ENCODE assay signal across 8 cellular contexts in genomic region chr5:159210306-159210722, GRCh38. TPM values are rescaled to one million over a fixed set of nuclear protein-coding genes. Genes with fewer than 3 reads are reported as not detected.
DNase-seq lines count a peak whose midpoint lies in the region; ATAC-seq and TF ChIP-seq lines count a peak whose summit lies in the region.

No MANE protein-coding gene starts in this region.

- peak; percentile 10 for DNase-seq in stimulated activated CD4-positive, alpha-beta T cell treated with anti-CD3 and anti-CD28 coated beads, Interleukin-15, amount 100 ng/mL, for 24 hours
- DNase-seq in stimulated activated CD4-positive, alpha-beta T cell treated with anti-CD3 and anti-CD28 coated beads, Interleukin-2, amount 100 ng/mL, for 24 hours, result no peak
- DNase-seq in hepatocyte (ENCODE audit: low spot score), result peak; percentile 28
- no peak for DNase-seq in upper lobe of right lung
- no peak for DNase-seq in sigmoid colon
- no peak for DNase-seq in tibial artery

- H3K9ac ChIP-seq in SU-DHL-6 (ENCODE audit: low read length), result no peak overlapping the region; the same call in 1 of the 2 replicates

- H2AFZ ChIP-seq in SU-DHL-6 (ENCODE audit: low read depth, low read length, severe bottlenecking), result peak overlapping the region; percentile 78
- peak overlapping the region; percentile 74 for H2AFZ ChIP-seq in hepatocyte

- TF ChIP-seq CTCF in SU-DHL-6 (IDR thresholded peaks at IDR 0.05; ENCODE audit: insufficient read depth, low read length, poor library complexity, severe bottlenecking) (no peak), hepatocyte (IDR thresholded peaks at IDR 0.05; ENCODE audit: poor library complexity) (no peak), upper lobe of right lung (IDR thresholded peaks at IDR 0.05) (no peak), sigmoid colon (IDR thresholded peaks at IDR 0.05) (no peak), tibial artery (IDR thresholded peaks at IDR 0.05) (no peak)

- H3K36me3 ChIP-seq in SU-DHL-6 (ENCODE audit: low read length) (no peaks in the 10 kb centered on the region), hepatocyte (replicated peaks; ENCODE audit: insufficient read depth, low read depth) (no peaks in the 10 kb centered on the region), upper lobe of right lung (no peaks in the 10 kb centered on the region), sigmoid colon (no peaks in the 10 kb centered on the region), tibial artery (no peaks in the 10 kb centered on the region)

- H3K9me3 ChIP-seq in SU-DHL-6 (ENCODE audit: insufficient read depth, low read length) (no peaks in the 10 kb centered on the region), hepatocyte (ENCODE audit: low read depth) (no peaks in the 10 kb centered on the region), upper lobe of right lung (no peaks in the 10 kb centered on the region), sigmoid colon (no peaks in the 10 kb centered on the region), tibial artery (no peaks in the 10 kb centered on the region)

- 62% methylated on average over 4 of the region's 4 CpGs for WGBS in hepatocyte (ENCODE audit: low lambda C conversion rate, missing lambda C conversion rate)
- WGBS in sigmoid colon, 2 donors, result 9 to 57% methylated on average over 4 of the region's 4 CpGs

- no peak for TF ChIP-seq POLR2A in sigmoid colon (IDR thresholded peaks at IDR 0.05)

- H3K9me2 ChIP-seq in SU-DHL-6 (replicated peaks; ENCODE audit: insufficient read depth, low read length) (no peaks in the 10 kb centered on the region), hepatocyte (replicated peaks; ENCODE audit: insufficient read depth) (no peaks in the 10 kb centered on the region)

- H3K79me2 ChIP-seq in SU-DHL-6 (ENCODE audit: insufficient read depth, low read length), result peaks cover 36% of the 10 kb centered on the region
- peaks cover 39% of the 10 kb centered on the region for H3K79me2 ChIP-seq in hepatocyte

- ATAC-seq in upper lobe of right lung (peak; percentile 28), HG02642 (IDR thresholded peaks at IDR 0.05; ENCODE audit: poor library complexity, unreplicated experiment) (no peak)

- H3K27ac ChIP-seq in SU-DHL-6 (ENCODE audit: low read depth, low read length) (no peak overlapping the region), hepatocyte (peak overlapping the region; percentile 67), upper lobe of right lung (peak overlapping the region; percentile 70), sigmoid colon (no peak overlapping the region), tibial artery (no peak overlapping the region)

- H3K4me2 ChIP-seq in SU-DHL-6 (ENCODE audit: low read depth, low read length, poor library complexity, severe bottlenecking) (peak overlapping the region; percentile 67), hepatocyte (peak overlapping the region; percentile 90)

- H3K4me1 ChIP-seq in hepatocyte (ENCODE audit: insufficient read depth) (peaks cover 18% of the 10 kb centered on the region), upper lobe of right lung (peaks cover 16% of the 10 kb centered on the region), sigmoid colon (peaks cover 0 to 31% (median 24%) of the 10 kb centered on the region in 4 donors), tibial artery (peaks cover 0 to 24% (median 14%) of the 10 kb centered on the region in 4 donors)

- intact Hi-C loops in upper lobe of right lung (cut with DNase I) (no loop called here), sigmoid colon (cut with DNase I) (no loop called here), tibial artery (cut with DNase I; ENCODE audit: low total_unique reads) (loop anchor here (2.0 kb wide), 1 partner anchor 50 kb away; no protein-coding TSS in a partner anchor)

- H4K20me1 ChIP-seq in SU-DHL-6 (ENCODE audit: low read depth, low read length), result peaks cover 11% of the 10 kb centered on the region
- H4K20me1 ChIP-seq in hepatocyte (ENCODE audit: insufficient read depth, poor library complexity, severe bottlenecking), result peaks cover 22% of the 10 kb centered on the region

- no peak for TF ChIP-seq EP300 in sigmoid colon (IDR thresholded peaks at IDR 0.05)

- peaks cover 29% of the 10 kb centered on the region for H3F3A ChIP-seq in SU-DHL-6 (ENCODE audit: insufficient read depth)

- no peak overlapping the region for H3K4me3 ChIP-seq in SU-DHL-6 (ENCODE audit: insufficient read depth, low read length, poor library complexity, severe bottlenecking)
- no peak overlapping the region for H3K4me3 ChIP-seq in hepatocyte
- peak overlapping the region; percentile 82 for H3K4me3 ChIP-seq in upper lobe of right lung
- H3K4me3 ChIP-seq in sigmoid colon, result no peak overlapping the region
- no peak overlapping the region for H3K4me3 ChIP-seq in tibial artery

- H3K27me3 ChIP-seq in SU-DHL-6 (ENCODE audit: low read length), result no peaks in the 10 kb centered on the region
- H3K27me3 ChIP-seq in hepatocyte, result no peaks in the 10 kb centered on the region
- no peaks in the 10 kb centered on the region for H3K27me3 ChIP-seq in upper lobe of right lung
- H3K27me3 ChIP-seq in sigmoid colon, result no peaks in the 10 kb centered on the region
- no peaks in the 10 kb centered on the region for H3K27me3 ChIP-seq in tibial artery

RNA-seq across cellular contexts. Expression of gene RNF145, which starts 1.0 kb away (rescaled TPM):
- total RNA-seq in hepatocyte, result 36.2 and 37.4 TPM in 2 replicates
- polyA plus RNA-seq in hepatocyte, result 13.0 and 15.1 TPM in 2 replicates
- total RNA-seq in upper lobe of right lung, result 220 TPM
- 10 to 100 TPM; 30.4 to 54.2 (median 39.5) TPM for total RNA-seq in sigmoid colon
- polyA plus RNA-seq in sigmoid colon, result 10 to 100 TPM in 2 of 3 donors, 1 to 10 TPM in 1; 6.5 to 91.0 (median 13.2) TPM

RNA-seq across cellular contexts. Expression of gene UBLCP1, which starts 52.8 kb away (rescaled TPM):
- total RNA-seq in hepatocyte (20.2 and 28.9 TPM in 2 replicates), upper lobe of right lung (25.0 TPM), sigmoid colon (10 to 100 TPM; 17.7 to 29.6 (median 19.8) TPM)
- polyA plus RNA-seq in hepatocyte (19.3 and 24.4 TPM in 2 replicates), sigmoid colon (10 to 100 TPM; 15.0 to 18.7 (median 16.2) TPM)

Comparison
In these comparisons a context has a peak if more than half of its experiments do, and no peak if none do; other contexts are left out.
1. DNase-seq: peak in stimulated activated CD4-positive, alpha-beta T cell treated with anti-CD3 and anti-CD28 coated beads, Interleukin-15, amount 100 ng/mL, for 24 hours (single experiment) and hepatocyte (single experiment); none in stimulated activated CD4-positive, alpha-beta T cell treated with anti-CD3 and anti-CD28 coated beads, Interleukin-2, amount 100 ng/mL, for 24 hours (0 of 2), upper lobe of right lung (single experiment), sigmoid colon (single experiment) and tibial artery (0 of 2).
2. H3K27ac ChIP-seq: peak in hepatocyte (single experiment) and upper lobe of right lung (single experiment); none in SU-DHL-6 (single experiment), sigmoid colon (0 of 4) and tibial artery (0 of 2).